In the genomic region with DNA sequence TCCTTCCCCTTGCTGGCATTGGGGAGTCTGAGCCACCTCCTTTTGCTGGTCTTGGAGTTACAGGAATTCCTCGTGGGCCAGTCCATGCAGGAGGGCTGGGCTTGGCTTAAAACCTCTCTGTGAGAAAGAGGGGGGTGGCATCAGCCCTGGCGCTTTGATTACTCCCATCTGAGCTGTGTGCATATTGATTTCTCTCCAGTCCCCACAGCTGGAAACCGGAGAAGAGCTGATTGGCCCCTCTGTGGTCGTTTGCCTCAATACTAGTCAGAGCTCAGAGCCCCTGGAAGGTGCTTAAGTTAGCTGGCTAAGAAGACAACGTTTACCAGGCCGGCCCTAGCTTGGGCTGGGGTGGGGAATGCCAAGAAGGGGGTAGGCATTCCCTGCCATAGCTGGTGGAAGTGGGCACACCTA, we compare ENCODE assay signal across 25 cellular contexts. TPM values are rescaled to one million over a fixed set of nuclear protein-coding genes. Genes with fewer than 3 reads are reported as not detected.
"Had no signal": no experiment of that assay in that cellular context is flagged by ENCODE, and none has a peak within 500 bp of the region (broad histone marks: within the 10 kb centered on the region; RNA-seq: fewer than 3 reads in every experiment).

No MANE protein-coding gene starts in this region.

- H3K27ac ChIP-seq: foreskin keratinocyte, testis, WERI-Rb-1 had no signal

- ATAC-seq: activated CD8-positive, alpha-beta T cell treated with anti-CD3 and anti-CD28 coated beads, Interleukin-2, amount 10 ng/mL, durations not matched to agents 7 days and 5 days; foreskin keratinocyte; sciatic nerve; SK-N-SH treated with all-trans-retinoic acid at 6 μM for 48 hours; stimulated activated naive B cell treated with anti-CD40 and anti-IgM and Interleukin-4, amounts not matched to agents 10 μg/mL and 1 μg/mL and 100 μg/mL, for 72 hours; T-cell had no signal

- H3K4me1 ChIP-seq: foreskin keratinocyte had no signal

- H3K4me3 ChIP-seq: smooth muscle cell, testis had no signal

- H3K4me2 ChIP-seq: smooth muscle cell had no signal

- DNase-seq: activated CD4-positive, alpha-beta T cell treated with anti-CD3 and anti-CD28 coated beads for 1 hour; activated CD4-positive, alpha-beta T cell treated with anti-CD3 and anti-CD28 coated beads, Interleukin-2, amount 50 U/mL, for 1 hour; activated CD8-positive, alpha-beta T cell treated with anti-CD3 and anti-CD28 coated beads, Interleukin-2, amount 10 ng/mL, durations not matched to agents 7 days and 5 days; activated naive CD4-positive, alpha-beta T cell treated with anti-CD3 and anti-CD28 coated beads, Interleukin-2, amount 10 ng/mL, durations not matched to agents 7 days and 5 days; activated T-cell treated with anti-CD3 and anti-CD28 coated beads, Interleukin-2, amount 50 U/mL, for 48 hours; amygdala; cerebellar nuclear complex; cortex of kidney; foreskin keratinocyte; glutamatergic neuron; hippocampal formation; nucleus accumbens; posterior cingulate gyrus; stimulated activated CD4-positive, alpha-beta T cell treated with anti-CD3 and anti-CD28 coated beads, Interleukin-15, amount 100 ng/mL, for 24 hours; stimulated activated naive B cell treated with anti-CD40 and anti-IgM and Interleukin-4, amounts not matched to agents 10 μg/mL and 1 μg/mL and 100 μg/mL, for 72 hours; testis; trophoblast cell; WERI-Rb-1 had no signal

- H3K4me3 Mint-ChIP-seq: activated CD8-positive, alpha-beta T cell treated with anti-CD3 and anti-CD28 coated beads, Interleukin-2, amount 10 ng/mL, durations not matched to agents 7 days and 5 days; activated naive CD4-positive, alpha-beta T cell treated with anti-CD3 and anti-CD28 coated beads, Interleukin-2, amount 10 ng/mL, durations not matched to agents 7 days and 5 days; nephron; stimulated activated naive B cell treated with anti-CD40 and anti-IgM and Interleukin-4, amounts not matched to agents 10 μg/mL and 1 μg/mL and 100 μg/mL, for 72 hours; T-cell; T-helper 2 cell treated with Interferon-gamma antibody and Interleukin-4, amounts not matched to agents 5 μg/mL and 100 μg/mL, for 36 hours had no signal

- H3K9me3 ChIP-seq: testis had no signal

- H3K36me3 ChIP-seq: WERI-Rb-1 had no signal

- H3K27me3 ChIP-seq: testis had no signal

- H3K9me3 Mint-ChIP-seq: activated naive CD4-positive, alpha-beta T cell treated with anti-CD3 and anti-CD28 coated beads, Interleukin-2, amount 10 ng/mL, durations not matched to agents 7 days and 5 days; T-cell; T-helper 2 cell treated with Interferon-gamma antibody and Interleukin-4, amounts not matched to agents 5 μg/mL and 100 μg/mL, for 36 hours had no signal

- H3K36me3 Mint-ChIP-seq: activated naive CD4-positive, alpha-beta T cell treated with anti-CD3 and anti-CD28 coated beads, Interleukin-2, amount 10 ng/mL, durations not matched to agents 7 days and 5 days; T-cell had no signal

- H3K27ac Mint-ChIP-seq: activated CD8-positive, alpha-beta T cell treated with anti-CD3 and anti-CD28 coated beads, Interleukin-2, amount 10 ng/mL, durations not matched to agents 7 days and 5 days; activated naive CD4-positive, alpha-beta T cell treated with anti-CD3 and anti-CD28 coated beads, Interleukin-2, amount 10 ng/mL, durations not matched to agents 7 days and 5 days; nephron; stimulated activated naive B cell treated with anti-CD40 and anti-IgM and Interleukin-4, amounts not matched to agents 10 μg/mL and 1 μg/mL and 100 μg/mL, for 72 hours; T-cell; T-helper 2 cell treated with Interferon-gamma antibody and Interleukin-4, amounts not matched to agents 5 μg/mL and 100 μg/mL, for 36 hours had no signal

RNA-seq across cellular contexts. Expression of a gene that starts 4.0 kb away (rescaled TPM):
- total RNA-seq: activated CD8-positive, alpha-beta T cell treated with anti-CD3 and anti-CD28 coated beads, Interleukin-2, amount 10 ng/mL, durations not matched to agents 7 days and 5 days; mononuclear cell had no signal
